Comparison of ENCODE assay signal across 9 cellular contexts in the genomic region with DNA sequence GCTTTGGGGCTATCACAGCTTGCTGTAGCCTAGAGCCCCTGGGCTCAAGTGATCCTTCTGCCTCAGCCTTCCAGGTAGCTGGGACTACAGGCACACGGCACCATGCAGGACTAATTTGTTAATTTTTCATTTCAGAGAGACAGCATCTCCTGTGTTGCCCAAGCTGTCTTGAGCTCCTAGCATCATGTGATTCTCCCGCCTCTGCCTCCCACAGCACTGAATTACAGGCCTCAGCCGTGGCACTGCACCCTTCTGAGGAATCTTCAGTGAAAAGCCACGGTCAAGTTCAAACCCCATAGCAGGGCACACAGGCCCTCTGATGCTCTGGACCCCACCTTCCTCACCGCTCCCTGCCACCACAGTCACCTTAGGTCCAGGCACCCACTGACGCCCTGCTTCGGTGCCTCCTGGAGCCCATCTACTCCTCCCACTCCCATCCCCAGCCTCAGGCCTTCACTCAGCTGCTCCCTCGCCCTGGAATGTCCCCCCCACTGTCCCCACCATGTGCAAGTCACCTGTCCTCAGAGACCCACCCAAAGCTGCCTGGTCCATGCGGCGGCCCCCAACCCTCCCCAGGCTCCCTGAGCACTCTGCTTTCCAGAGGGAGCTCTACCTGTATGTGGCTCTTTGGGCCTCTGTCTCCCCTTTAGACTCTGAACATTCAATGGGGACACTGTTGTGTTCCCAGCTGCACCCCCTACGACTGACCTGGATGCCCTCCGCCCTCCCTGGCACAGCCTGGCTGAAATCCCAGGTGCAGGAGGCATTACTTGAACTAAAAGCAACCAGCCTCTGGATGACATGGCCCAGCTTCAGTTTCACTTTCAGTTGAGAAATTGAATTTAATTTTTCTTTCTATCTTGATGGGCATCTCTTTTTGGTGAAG. TPM values are rescaled to one million over a fixed set of nuclear protein-coding genes. Genes with fewer than 3 reads are reported as not detected.
DNase-seq lines count a peak whose midpoint lies in the region; ATAC-seq and TF ChIP-seq lines count a peak whose summit lies in the region.
"Had no signal": no experiment of that assay in that cellular context is flagged by ENCODE, and none has a peak within 500 bp of the region (broad histone marks: within the 10 kb centered on the region; RNA-seq: fewer than 3 reads in every experiment).

No MANE protein-coding gene starts in this region.

- peaks cover 12% of the 10 kb centered on the region for H3K36me3 Mint-ChIP-seq in neural progenitor cell

- H3K4me1 ChIP-seq in OCI-LY3 (ENCODE audit: low read length) (peaks cover 68% of the 10 kb centered on the region), neural progenitor cell (peaks cover 24% of the 10 kb centered on the region)
- peaks cover 23% of the 10 kb centered on the region for H3K4me1 ChIP-seq in effector memory CD4-positive, alpha-beta T cell (ENCODE audit: control insufficient read depth, insufficient read depth, low read length, poor library complexity, severe bottlenecking)

- H3K79me2 ChIP-seq in OCI-LY3 (ENCODE audit: low read length) (peaks cover 81% of the 10 kb centered on the region), neural progenitor cell (ENCODE audit: low read depth) (no peaks in the 10 kb centered on the region)

- H4K20me1 ChIP-seq in OCI-LY3 (ENCODE audit: insufficient read depth, low read length) (peaks cover 17% of the 10 kb centered on the region), neural progenitor cell (ENCODE audit: low read depth) (no peaks in the 10 kb centered on the region)

- peak; percentile 50 for DNase-seq in GM03348 (ENCODE audit: low spot score)
- no peak for DNase-seq in effector memory CD4-positive, alpha-beta T cell
- DNase-seq in neural progenitor cell (ENCODE audit: low spot score) = no peak
- no peak for DNase-seq in H7

- TF ChIP-seq CTCF in OCI-LY3 (IDR thresholded peaks at IDR 0.05; ENCODE audit: low read depth, low read length) (no peak), neural progenitor cell (IDR thresholded peaks at IDR 0.05) (no peak)

- H3K27me3 ChIP-seq in OCI-LY3 (ENCODE audit: low read depth, low read length) (no peaks in the 10 kb centered on the region), neural progenitor cell (no peaks in the 10 kb centered on the region), H7 (ENCODE audit: control insufficient read depth, insufficient read depth, low read length) (no peaks in the 10 kb centered on the region)
- no peaks in the 10 kb centered on the region for H3K27me3 ChIP-seq in effector memory CD4-positive, alpha-beta T cell (replicated peaks; ENCODE audit: control insufficient read depth, insufficient read depth, low read length, poor library complexity, severe bottlenecking)

- H3K9ac ChIP-seq in OCI-LY3 (ENCODE audit: low read length) (peak overlapping the region; percentile 98), neural progenitor cell (no peak overlapping the region)

- H3F3A ChIP-seq in neural progenitor cell (ENCODE audit: low read depth) = no peaks in the 10 kb centered on the region

- peaks cover 7% of the 10 kb centered on the region; the same call in 1 of the 2 replicates for H3K9me3 ChIP-seq in OCI-LY3 (ENCODE audit: insufficient read depth, low read length)
- no peaks in the 10 kb centered on the region for H3K9me3 ChIP-seq in effector memory CD4-positive, alpha-beta T cell (ENCODE audit: control insufficient read depth, low read length)
- no peaks in the 10 kb centered on the region for H3K9me3 ChIP-seq in neural progenitor cell (ENCODE audit: low read depth)

- peak overlapping the region; percentile 75 for H3K4me3 Mint-ChIP-seq in neural progenitor cell

- peaks cover 14% of the 10 kb centered on the region for H3K9me3 Mint-ChIP-seq in neural progenitor cell

- peak overlapping the region; percentile 24 for H3K27ac Mint-ChIP-seq in neural progenitor cell

- peak overlapping the region; percentile 94 for H3K27ac ChIP-seq in OCI-LY3 (ENCODE audit: low read length)
- peak overlapping the region; percentile 77 for H3K27ac ChIP-seq in effector memory CD4-positive, alpha-beta T cell (ENCODE audit: insufficient read depth, low read length, poor library complexity, severe bottlenecking)
- no peak overlapping the region for H3K27ac ChIP-seq in neural progenitor cell

- H3K4me2 ChIP-seq in OCI-LY3 (ENCODE audit: low read length) = peak overlapping the region; percentile 82
- no peak overlapping the region for H3K4me2 ChIP-seq in neural progenitor cell

- H3K4me3 ChIP-seq in OCI-LY3 (ENCODE audit: low read length) (peak overlapping the region; percentile 88), neural progenitor cell (no peak overlapping the region), H7 (ENCODE audit: insufficient read depth, low read depth, low read length) (no peak overlapping the region)
- peak overlapping the region; percentile 82 for H3K4me3 ChIP-seq in effector memory CD4-positive, alpha-beta T cell (ENCODE audit: insufficient read depth, low read depth, low read length, poor library complexity, severe bottlenecking)

- H3K4me1 Mint-ChIP-seq in neural progenitor cell = peaks cover 36% of the 10 kb centered on the region

- H3K27me3 Mint-ChIP-seq in neural progenitor cell (ENCODE audit: insufficient read depth, low read depth) = peaks cover 2% of the 10 kb centered on the region

- ATAC-seq in GM21381 (IDR thresholded peaks at IDR 0.05; ENCODE audit: unreplicated experiment) = no peak
- no peak for ATAC-seq in HG03520 (IDR thresholded peaks at IDR 0.05; ENCODE audit: unreplicated experiment)
- ATAC-seq in GM21515 (IDR thresholded peaks at IDR 0.05; ENCODE audit: unreplicated experiment) = no peak

- H2AFZ ChIP-seq in OCI-LY3 (ENCODE audit: low read depth, low read length) = no peak overlapping the region
- no peak overlapping the region for H2AFZ ChIP-seq in neural progenitor cell (replicated peaks)

- H3K36me3 ChIP-seq in OCI-LY3 (replicated peaks; ENCODE audit: low read depth, low read length) (peaks cover 65% of the 10 kb centered on the region), neural progenitor cell (no peaks in the 10 kb centered on the region), H7 (replicated peaks; ENCODE audit: control insufficient read depth, insufficient read depth, low read length) (peaks cover 2% of the 10 kb centered on the region; the same call in 1 of the 2 replicates)
- H3K36me3 ChIP-seq in effector memory CD4-positive, alpha-beta T cell (ENCODE audit: control insufficient read depth, insufficient read depth, low read length) = peaks cover 28% of the 10 kb centered on the region

RNA-seq across cellular contexts. Expression of a gene that starts 1.6 kb away (rescaled TPM):
- total RNA-seq in neural progenitor cell (ENCODE audit: low replicate concordance) = 10.9 and 12.8 TPM in 2 replicates
- total RNA-seq in H7 (2014; rRNA removed; shearing (Covaris generic)) = 14.9 and 18.0 TPM in 2 replicates

RNA-seq across cellular contexts. Expression of a gene that starts 15.2 kb away (rescaled TPM):
- not detected in 2 replicates for total RNA-seq in neural progenitor cell (ENCODE audit: low replicate concordance)
- not detected in 2 replicates for total RNA-seq in H7 (2014; rRNA removed; shearing (Covaris generic))

RNA-seq across cellular contexts. Expression of a gene that starts 36.1 kb away (rescaled TPM):
- 0.56 and 0.82 TPM in 2 replicates for total RNA-seq in neural progenitor cell (ENCODE audit: low replicate concordance)
- not detected in 2 replicates for total RNA-seq in H7 (2014; rRNA removed; shearing (Covaris generic))
- total RNA-seq: NCI-H460 had no signal

Comparison
In these comparisons a context has a peak if more than half of its experiments do, and no peak if none do; other contexts are left out.
1. H3K4me3 ChIP-seq: peak in OCI-LY3 (single experiment) and effector memory CD4-positive, alpha-beta T cell (single experiment); none in neural progenitor cell (single experiment) and H7 (single experiment).